In the genomic region with DNA sequence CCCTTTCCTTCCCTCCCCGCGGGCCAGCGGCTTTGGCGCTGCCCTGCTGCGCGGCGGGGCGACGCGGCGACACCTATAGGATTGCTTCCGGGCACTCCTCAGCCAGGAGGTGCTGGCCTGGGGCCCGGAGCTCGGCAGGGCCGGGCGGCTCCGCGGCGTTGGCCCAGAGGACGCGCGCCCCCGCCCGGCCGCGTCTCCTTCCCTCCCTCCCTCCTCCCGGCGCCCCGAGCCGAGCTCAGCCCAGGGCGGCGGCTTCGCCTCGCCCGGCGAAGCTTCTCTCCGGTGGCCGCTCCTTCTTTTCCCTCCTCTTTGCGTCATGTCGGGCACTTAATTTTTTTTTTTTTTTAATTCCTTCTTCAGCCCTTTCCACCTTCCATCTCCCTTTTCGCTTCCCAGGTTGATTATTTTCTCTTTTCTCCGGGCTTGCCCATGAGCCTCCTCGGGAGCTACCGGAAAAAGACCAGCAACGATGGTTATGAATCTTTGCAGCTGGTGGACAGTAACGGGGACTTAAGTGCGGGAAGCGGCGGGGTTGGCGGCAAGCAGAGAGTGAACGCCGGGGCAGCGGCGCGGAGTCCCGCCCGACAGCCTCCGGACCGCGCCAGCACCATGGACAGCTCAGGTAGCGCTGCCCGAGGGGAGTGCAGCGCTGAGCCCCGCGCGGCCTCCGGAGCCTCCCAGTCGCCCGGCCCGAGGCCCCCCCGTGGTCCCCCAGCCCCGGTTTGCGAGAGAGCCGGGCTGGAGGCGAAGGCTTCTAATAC, we compare ENCODE assay signal across 8 cellular contexts. TPM values are rescaled to one million over a fixed set of nuclear protein-coding genes. Genes with fewer than 3 reads are reported as not detected.
DNase-seq lines count a peak whose midpoint lies in the region; ATAC-seq lines count a peak whose summit lies in the region.

A gene (plus strand): TSS at position 227 of the 761 bp plus-strand sequence. CDS start 203 bp downstream, at position 430.

- H3K36me3 ChIP-seq in H7 (replicated peaks; ENCODE audit: control insufficient read depth, insufficient read depth, low read length) = no peaks in the 10 kb centered on the region

- no peak for ATAC-seq in HG02970 (IDR thresholded peaks at IDR 0.05; ENCODE audit: low FRiP score, unreplicated experiment)

- H3K4me3 ChIP-seq in H7 (ENCODE audit: insufficient read depth, low read depth, low read length) = peak within 1 kb of the TSS; percentile 63

- no peaks in the 10 kb centered on the region for H3K27me3 ChIP-seq in H7 (ENCODE audit: control insufficient read depth, insufficient read depth, low read length)
- no peaks in the 10 kb centered on the region for H3K27me3 ChIP-seq in layer of hippocampus (ENCODE audit: control insufficient read depth, insufficient read depth, low read length)

- peak; percentile 94 for DNase-seq in AG20443 (ENCODE audit: low spot score)
- peak; percentile 87 for DNase-seq in H7
- peak; percentile 71 for DNase-seq in NCI-H2196 treated with DMSO at 0.1 percent for 48 hours (lab: John Stamatoyannopoulos, UW; ENCODE audit: unreplicated experiment)
- DNase-seq in activated CD4-positive, alpha-beta T cell treated with anti-CD3 and anti-CD28 coated beads, Interleukin-2, amount 50 U/mL, for 1 hour = peak; percentile 38
- DNase-seq in dedifferentiated amniotic fluid mesenchymal stem cell (ENCODE audit: extremely low spot score) = peak; percentile 46
- peak in 3 of 4 experiments; percentile 20 to 38 (median 21) for DNase-seq in stimulated activated CD4-positive, alpha-beta T cell treated with anti-CD3 and anti-CD28 coated beads, Interleukin-1b, Interleukin-23, amount 100 ng/mL, for 24 hours (ENCODE audit: low read depth in 4 of 4, low spot score in 1 of 4)

- peak within 1 kb of the TSS; percentile 66 for H3K27ac ChIP-seq in layer of hippocampus (ENCODE audit: low read depth, low read length)

RNA-seq across cellular contexts. Expression of the gene that starts here (rescaled TPM):
- 7.3 and 10.9 TPM in 2 replicates for total RNA-seq in H7 (2014; rRNA removed; shearing (Covaris generic))

Comparison
In these comparisons a context has a peak if more than half of its experiments do, and no peak if none do; other contexts are left out.
1. DNase-seq: peak in every context shown above with its lines; median percentile 94 in AG20443; 87 in H7; 71 in NCI-H2196 treated with DMSO at 0.1 percent for 48 hours; 46 in dedifferentiated amniotic fluid mesenchymal stem cell; 38 in activated CD4-positive, alpha-beta T cell treated with anti-CD3 and anti-CD28 coated beads, Interleukin-2, amount 50 U/mL, for 1 hour; 21 in stimulated activated CD4-positive, alpha-beta T cell treated with anti-CD3 and anti-CD28 coated beads, Interleukin-1b, Interleukin-23, amount 100 ng/mL, for 24 hours.